Comparison of ENCODE assay signal across 8 cellular contexts in the genomic region with DNA sequence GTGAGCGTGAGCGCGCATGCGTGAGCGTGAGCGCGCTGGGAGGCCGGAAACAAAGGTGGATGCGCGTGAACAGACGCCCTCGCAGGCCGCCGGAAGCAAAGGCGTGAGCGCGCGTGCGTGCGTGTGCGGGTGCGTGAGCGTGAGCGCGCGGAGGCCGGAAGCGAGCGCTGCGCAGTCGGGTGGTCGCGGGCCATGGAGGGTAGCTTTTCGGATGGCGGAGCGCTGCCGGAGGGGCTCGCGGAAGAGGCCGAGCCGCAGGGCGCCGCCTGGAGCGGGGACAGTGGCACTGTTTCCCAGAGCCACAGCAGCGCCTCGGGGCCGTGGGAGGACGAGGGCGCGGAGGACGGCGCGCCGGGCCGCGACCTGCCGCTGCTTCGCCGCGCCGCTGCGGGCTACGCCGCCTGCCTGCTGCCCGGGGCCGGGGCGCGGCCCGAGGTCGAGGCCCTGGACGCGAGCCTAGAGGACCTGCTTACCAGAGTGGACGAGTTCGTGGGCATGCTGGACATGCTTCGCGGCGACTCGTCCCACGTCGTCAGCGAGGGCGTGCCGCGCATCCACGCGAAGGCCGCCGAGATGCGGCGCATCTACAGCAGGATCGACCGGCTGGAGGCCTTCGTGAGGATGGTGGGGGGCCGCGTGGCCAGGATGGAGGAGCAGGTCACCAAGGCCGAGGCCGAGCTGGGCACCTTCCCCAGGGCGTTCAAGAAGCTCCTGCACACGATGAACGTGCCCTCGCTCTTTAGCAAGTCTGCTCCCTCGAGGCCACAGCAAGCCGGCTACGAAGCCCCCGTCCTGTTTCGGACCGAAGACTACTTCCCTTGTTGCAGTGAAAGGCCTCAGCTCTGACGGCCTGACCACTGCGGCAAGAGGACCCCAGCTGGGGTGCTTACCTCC. TPM values are rescaled to one million over a fixed set of nuclear protein-coding genes. Genes with fewer than 3 reads are reported as not detected.
DNase-seq lines count a peak whose midpoint lies in the region; ATAC-seq, FAIRE-seq and TF ChIP-seq lines count a peak whose summit lies in the region.

A gene with protein sequence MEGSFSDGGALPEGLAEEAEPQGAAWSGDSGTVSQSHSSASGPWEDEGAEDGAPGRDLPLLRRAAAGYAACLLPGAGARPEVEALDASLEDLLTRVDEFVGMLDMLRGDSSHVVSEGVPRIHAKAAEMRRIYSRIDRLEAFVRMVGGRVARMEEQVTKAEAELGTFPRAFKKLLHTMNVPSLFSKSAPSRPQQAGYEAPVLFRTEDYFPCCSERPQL (plus strand): TSS at position 157 of the 894 bp plus-strand sequence. CDS start 36 bp downstream, at position 193.

- no peaks in the 10 kb centered on the region for H3K9me3 ChIP-seq in kidney (ENCODE audit: control insufficient read depth in 1 of 2, low read length in 2 of 2)

- FAIRE-seq in kidney (lab: Jason Lieb, UNC), result no peak

- no peak for TF ChIP-seq CTCF in kidney (IDR thresholded peaks at IDR 0.05; ENCODE audit: borderline replicate concordance, extremely low read depth, insufficient read depth)

- intact Hi-C loops in kidney (cut with DNase I), result loop anchor here (10.0 kb wide), 1 partner anchor 359 kb away; no protein-coding TSS in a partner anchor

- peaks cover 10 to 14% of the 10 kb centered on the region in 2 donors for H3K4me1 ChIP-seq in kidney (ENCODE audit: control insufficient read depth in 1 of 2, insufficient read depth in 1 of 2, low read depth in 1 of 2, low read length in 2 of 2)

- H3K27ac Mint-ChIP-seq in central memory CD8-positive, alpha-beta T cell (ENCODE audit: low read depth), result peak within 1 kb of the TSS; percentile 96

- no peaks in the 10 kb centered on the region for H3K27me3 Mint-ChIP-seq in central memory CD8-positive, alpha-beta T cell

- peak within 1 kb of the TSS; percentile 93 for H3K4me3 Mint-ChIP-seq in central memory CD8-positive, alpha-beta T cell

- peak within 1 kb of the TSS; percentile 78 to 88 for H3K4me3 ChIP-seq in kidney (ENCODE audit: low read length in 2 of 2)

- peak within 1 kb of the TSS; percentile 65 to 81 for H3K9ac ChIP-seq in kidney (ENCODE audit: low read length in 2 of 2)

- peaks cover 20% of the 10 kb centered on the region for H3K36me3 Mint-ChIP-seq in central memory CD8-positive, alpha-beta T cell (ENCODE audit: insufficient read depth)

- H3K27ac ChIP-seq in kidney (ENCODE audit: low read depth in 2 of 2, low read length in 2 of 2), result peak within 1 kb of the TSS; percentile 81 to 94

- ATAC-seq in GM18873 (IDR thresholded peaks at IDR 0.05; ENCODE audit: low FRiP score, unreplicated experiment), result peak; percentile 60
- ATAC-seq in HG03135 (IDR thresholded peaks at IDR 0.05; ENCODE audit: unreplicated experiment), result peak; percentile 72
- peak; percentile 76 to 77 for ATAC-seq in activated CD4-positive, CD25-positive, alpha-beta regulatory T cell treated with anti-CD3 and anti-CD28 coated beads, Interleukin-2, amount 50 U/mL, for 24 hours
- peak; percentile 84 for ATAC-seq in central memory CD8-positive, alpha-beta T cell (replicated peaks; ENCODE audit: extremely low read depth, poor library complexity, severe bottlenecking)

- no peaks in the 10 kb centered on the region for H3K9me3 Mint-ChIP-seq in central memory CD8-positive, alpha-beta T cell

- peaks cover 31% of the 10 kb centered on the region for H3K4me1 Mint-ChIP-seq in central memory CD8-positive, alpha-beta T cell

- no peaks in the 10 kb centered on the region for H3K36me3 ChIP-seq in kidney (ENCODE audit: control insufficient read depth in 1 of 2, insufficient read depth in 2 of 2, low read length in 2 of 2)

- DNase-seq in AG08395 (ENCODE audit: low spot score) (peak; percentile 97), NCI-H2227 treated with DMSO at 0.1 percent for 48 hours (lab: John Stamatoyannopoulos, UW) (peak; percentile 85), kidney (peak; percentile 96)
- DNase-seq in central memory CD8-positive, alpha-beta T cell (ENCODE audit: low spot score in 2 of 2), result peak; percentile 79 to 85
- DNase-seq in stimulated activated CD4-positive, alpha-beta T cell treated with anti-CD3 and anti-CD28 coated beads, Interleukin-15, amount 100 ng/mL, for 1 hour (ENCODE audit: low read depth in 1 of 2, low spot score in 1 of 2), result peak; percentile 79 to 80

RNA-seq across cellular contexts. Expression of the gene that starts here (rescaled TPM):
- total RNA-seq in kidney, result 14.2 TPM
- 12.3 TPM for polyA plus RNA-seq in kidney (ENCODE audit: insufficient read depth, low read depth, low replicate concordance)

Comparison
In these comparisons a context has a peak if more than half of its experiments do, and no peak if none do; other contexts are left out.
1. Peak in every context shown above with its lines: DNase-seq, ATAC-seq, H3K4me3 ChIP-seq and H3K27ac ChIP-seq.